In the genomic region with DNA sequence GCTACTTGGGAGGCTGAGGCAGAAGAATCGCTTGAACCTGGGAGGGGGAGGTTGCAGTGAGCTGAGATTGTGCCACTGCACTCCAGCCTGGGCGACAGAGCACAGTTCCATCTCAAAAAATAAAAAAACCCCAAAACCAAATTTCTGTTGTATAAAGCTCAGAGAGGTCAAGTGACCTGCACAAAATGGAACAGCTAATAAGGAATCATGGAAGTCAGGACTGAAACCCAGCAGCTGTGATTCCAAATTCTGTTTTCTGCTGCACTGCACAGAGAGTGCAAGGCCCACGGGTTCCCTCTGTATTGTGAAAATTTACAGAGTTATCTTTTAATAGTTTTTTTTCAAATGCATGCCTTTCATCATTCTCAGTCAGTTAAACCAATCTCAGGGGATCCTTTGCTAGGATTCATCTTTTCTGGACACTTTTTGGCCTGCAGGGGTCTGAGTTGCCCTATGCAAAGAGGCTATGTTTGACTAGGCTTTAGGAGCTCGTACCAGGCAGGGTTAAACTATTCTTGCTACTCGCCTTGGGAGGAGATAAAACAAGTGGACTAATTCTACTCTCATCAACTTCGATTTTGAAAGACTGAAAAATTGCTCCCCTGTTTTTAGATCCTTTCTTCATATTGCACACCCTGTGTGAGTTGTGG, we compare ENCODE assay signal across 14 cellular contexts.
"Had no signal": no experiment of that assay in that cellular context is flagged by ENCODE, and none has a peak within 500 bp of the region (broad histone marks: within the 10 kb centered on the region; RNA-seq: fewer than 3 reads in every experiment).

No MANE protein-coding gene starts in this region.

- H3K27me3 Mint-ChIP-seq: activated CD4-positive, alpha-beta memory T cell treated with anti-CD3 and anti-CD28 coated beads for 36 hours; activated naive CD8-positive, alpha-beta T cell treated with anti-CD3 and anti-CD28 coated beads for 36 hours; stimulated activated naive CD8-positive, alpha-beta T cell treated with anti-CD3 and anti-CD28 coated beads, Interleukin-15, amount 100 ng/mL, for 72 hours had no signal

- ATAC-seq: activated T-cell treated with anti-CD3 and anti-CD28 coated beads, Interleukin-2, amount 50 U/mL, for 4 hours; pancreas; stimulated activated naive CD8-positive, alpha-beta T cell treated with anti-CD3 and anti-CD28 coated beads, Interleukin-15, amount 100 ng/mL, for 72 hours had no signal

- H3K9me3 Mint-ChIP-seq: stimulated activated naive CD8-positive, alpha-beta T cell treated with anti-CD3 and anti-CD28 coated beads, Interleukin-15, amount 100 ng/mL, for 72 hours had no signal

- H3K4me1 ChIP-seq: colonic mucosa, pancreas had no signal

- H3K36me3 Mint-ChIP-seq: activated naive CD8-positive, alpha-beta T cell treated with anti-CD3 and anti-CD28 coated beads for 36 hours had no signal

- H3K36me3 ChIP-seq: cardiac muscle cell, colonic mucosa, pancreas, thoracic aorta had no signal

- H3K9me3 ChIP-seq: colonic mucosa, pancreas, thoracic aorta had no signal

- H3K4me1 Mint-ChIP-seq: activated naive CD8-positive, alpha-beta T cell treated with anti-CD3 and anti-CD28 coated beads for 36 hours; stimulated activated naive CD8-positive, alpha-beta T cell treated with anti-CD3 and anti-CD28 coated beads, Interleukin-15, amount 100 ng/mL, for 72 hours had no signal

- H3K27ac Mint-ChIP-seq: activated CD4-positive, alpha-beta memory T cell treated with anti-CD3 and anti-CD28 coated beads for 36 hours; activated naive CD8-positive, alpha-beta T cell treated with anti-CD3 and anti-CD28 coated beads for 36 hours; stimulated activated naive CD8-positive, alpha-beta T cell treated with anti-CD3 and anti-CD28 coated beads, Interleukin-15, amount 100 ng/mL, for 72 hours had no signal

- DNase-seq: activated CD4-positive, alpha-beta memory T cell treated with anti-CD3 and anti-CD28 coated beads for 36 hours; activated gamma-delta T cell; activated naive CD8-positive, alpha-beta T cell treated with anti-CD3 and anti-CD28 coated beads for 36 hours; activated T-cell treated with anti-CD3 and anti-CD28 coated beads, Interleukin-2, amount 50 U/mL, for 4 hours; aorta; colonic mucosa; hippocampal formation; kidney glomerular epithelial cell; pancreas; stimulated activated CD4-positive, alpha-beta T cell treated with anti-CD3 and anti-CD28 coated beads, Interleukin-15, amount 100 ng/mL, for 24 hours; stimulated activated CD4-positive, alpha-beta T cell treated with anti-CD3 and anti-CD28 coated beads, Interleukin-4, amount 100 ng/mL, for 24 hours; stimulated activated naive CD8-positive, alpha-beta T cell treated with anti-CD3 and anti-CD28 coated beads, Interleukin-15, amount 100 ng/mL, for 72 hours had no signal

- H3K4me3 Mint-ChIP-seq: activated CD4-positive, alpha-beta memory T cell treated with anti-CD3 and anti-CD28 coated beads for 36 hours; activated naive CD8-positive, alpha-beta T cell treated with anti-CD3 and anti-CD28 coated beads for 36 hours; activated T-cell treated with anti-CD3 and anti-CD28 coated beads, Interleukin-2, amount 50 U/mL, for 4 hours; stimulated activated naive CD8-positive, alpha-beta T cell treated with anti-CD3 and anti-CD28 coated beads, Interleukin-15, amount 100 ng/mL, for 72 hours had no signal

- H3K27ac ChIP-seq: cardiac muscle cell, colonic mucosa, pancreas, thoracic aorta had no signal

- H3K27me3 ChIP-seq: cardiac muscle cell, colonic mucosa, pancreas had no signal

- H3K4me3 ChIP-seq: cardiac muscle cell, colonic mucosa, pancreas, thoracic aorta had no signal
